In the genomic region with DNA sequence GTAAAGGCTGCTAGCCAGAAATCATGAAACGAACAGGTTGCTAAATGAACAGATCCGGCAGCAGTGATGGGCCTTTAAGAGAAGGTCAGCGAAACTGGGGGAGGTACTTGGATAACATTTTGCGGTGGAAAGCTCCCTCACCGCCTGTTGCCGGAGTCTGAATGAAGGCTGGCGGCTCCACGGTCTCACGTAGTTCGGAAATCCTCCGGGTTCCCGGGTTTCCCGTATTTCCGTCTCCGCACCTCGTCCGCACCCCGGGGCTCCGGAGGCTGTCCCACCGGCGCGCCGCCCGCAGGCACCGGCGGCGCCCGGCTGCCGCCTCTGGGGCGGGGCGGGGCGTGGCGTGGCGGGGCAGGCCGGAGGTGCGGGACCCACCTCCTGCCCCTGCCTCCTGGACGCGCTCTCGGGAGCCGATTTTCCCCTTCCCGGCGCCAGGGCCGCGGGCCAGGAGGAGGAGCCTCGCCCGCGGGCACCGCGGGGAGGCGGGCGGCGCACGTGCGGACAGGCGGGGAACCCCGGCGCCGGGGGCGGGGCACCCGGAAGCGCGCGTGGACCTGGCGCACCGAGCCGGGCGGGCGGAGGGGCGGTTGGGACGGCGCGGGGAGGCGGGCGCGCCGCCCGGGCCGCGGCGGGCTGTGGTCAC, we compare ENCODE assay signal across 8 cellular contexts. TPM values are rescaled to one million over a fixed set of nuclear protein-coding genes. Genes with fewer than 3 reads are reported as not detected.
DNase-seq lines count a peak whose midpoint lies in the region; ATAC-seq, FAIRE-seq and TF ChIP-seq lines count a peak whose summit lies in the region.

A gene with protein sequence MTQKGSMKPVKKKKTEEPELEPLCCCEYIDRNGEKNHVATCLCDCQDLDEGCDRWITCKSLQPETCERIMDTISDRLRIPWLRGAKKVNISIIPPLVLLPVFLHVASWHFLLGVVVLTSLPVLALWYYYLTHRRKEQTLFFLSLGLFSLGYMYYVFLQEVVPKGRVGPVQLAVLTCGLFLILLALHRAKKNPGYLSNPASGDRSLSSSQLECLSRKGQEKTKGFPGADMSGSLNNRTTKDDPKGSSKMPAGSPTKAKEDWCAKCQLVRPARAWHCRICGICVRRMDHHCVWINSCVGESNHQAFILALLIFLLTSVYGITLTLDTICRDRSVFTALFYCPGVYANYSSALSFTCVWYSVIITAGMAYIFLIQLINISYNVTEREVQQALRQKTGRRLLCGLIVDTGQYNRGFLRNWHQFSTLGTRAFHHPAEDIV (plus strand): TSS at position 642 of the 643 bp plus-strand sequence. CDS start 790 bp downstream, outside the sequence.

- CTCF ChIA-PET in OCI-LY7 (lab: Charles Lee; ENCODE audit: unreplicated experiment): no interaction called here

- peak; percentile 64 for DNase-seq in D721Med (ENCODE audit: insufficient read length, low spot score)
- peak; percentile 85 for DNase-seq in HuH-7 (ENCODE audit: low spot score)
- peak; percentile 75 for DNase-seq in OCI-LY7 (ENCODE audit: low spot score)
- peak; percentile 69 to 78 for DNase-seq in activated T-cell treated with anti-CD3 and anti-CD28 coated beads, Interleukin-2, amount 50 U/mL, for 72 hours
- DNase-seq in fibroblast of gingiva (ENCODE audit: low read depth): peak; percentile 38
- peak; percentile 76 for DNase-seq in natural killer cell
- peak; percentile 45 to 71 (median 58) for DNase-seq in stimulated activated naive CD4-positive, alpha-beta T cell (lab: John Stamatoyannopoulos, UW)

- no peaks in the 10 kb centered on the region for H3K9me3 ChIP-seq in OCI-LY7 (ENCODE audit: low read length)

- H2AFZ ChIP-seq in OCI-LY7 (ENCODE audit: low read length): peak within 1 kb of the TSS; percentile 87

- no peak for TF ChIP-seq CTCF in D721Med (IDR thresholded peaks at IDR 0.05; ENCODE audit: insufficient read depth, missing control alignments)
- TF ChIP-seq CTCF in OCI-LY7 (conservative IDR thresholded peaks at IDR 0.05; ENCODE audit: low read length): no peak
- TF ChIP-seq CTCF in natural killer cell (IDR thresholded peaks at IDR 0.05): no peak

- BruUV-seq in OCI-LY7 (replicated peaks; lab: Mats Ljungman, UMichigan): no TSS peak

- peak within 1 kb of the TSS; percentile 58 for H3K27ac ChIP-seq in OCI-LY7 (ENCODE audit: low read depth, low read length, poor library complexity, severe bottlenecking)

- H3K4me1 Mint-ChIP-seq in activated T-cell treated with anti-CD3 and anti-CD28 coated beads, Interleukin-2, amount 50 U/mL, for 72 hours (ENCODE audit: low read depth): peaks cover 15% of the 10 kb centered on the region
- H3K4me1 Mint-ChIP-seq in natural killer cell: peaks cover 8% of the 10 kb centered on the region in 2 donors

- H3K4me2 ChIP-seq in OCI-LY7 (ENCODE audit: low read length): peak within 1 kb of the TSS; percentile 92

- no peaks in the 10 kb centered on the region for H4K20me1 ChIP-seq in OCI-LY7 (ENCODE audit: insufficient read depth, low read length)

- no peak for FAIRE-seq in D721Med (lab: Jason Lieb, UNC)

- peak within 1 kb of the TSS; percentile 84 for H3K4me3 ChIP-seq in OCI-LY7 (ENCODE audit: low read depth, low read length, poor library complexity, severe bottlenecking)

- H3K79me2 ChIP-seq in OCI-LY7 (ENCODE audit: insufficient read depth, low read depth, low read length): peaks cover 24% of the 10 kb centered on the region; the same call in 1 of the 2 replicates

- POLR2A ChIA-PET in OCI-LY7 (lab: Charles Lee): interaction anchor here (1.0 kb wide), 1 partner anchor 37 kb away, joined by 3 read pairs; no protein-coding TSS in a partner anchor

- peaks cover 0 to 3% of the 10 kb centered on the region in 2 donors for H3K36me3 Mint-ChIP-seq in activated T-cell treated with anti-CD3 and anti-CD28 coated beads, Interleukin-2, amount 50 U/mL, for 72 hours (ENCODE audit: insufficient read depth in 2 of 2)
- H3K36me3 Mint-ChIP-seq in natural killer cell: no peaks in the 10 kb centered on the region

- no peaks in the 10 kb centered on the region for H3K9me2 ChIP-seq in OCI-LY7 (ENCODE audit: insufficient read depth, low read length)

- H3K36me3 ChIP-seq in OCI-LY7 (ENCODE audit: insufficient read depth, low read length): peaks cover 27% of the 10 kb centered on the region

- no peaks in the 10 kb centered on the region for H3K9me3 Mint-ChIP-seq in activated T-cell treated with anti-CD3 and anti-CD28 coated beads, Interleukin-2, amount 50 U/mL, for 72 hours
- no peaks in the 10 kb centered on the region for H3K9me3 Mint-ChIP-seq in natural killer cell

- peaks cover 29% of the 10 kb centered on the region for H3K27me3 Mint-ChIP-seq in activated T-cell treated with anti-CD3 and anti-CD28 coated beads, Interleukin-2, amount 50 U/mL, for 72 hours (ENCODE audit: low read depth)
- peaks cover 15 to 21% of the 10 kb centered on the region in 2 donors for H3K27me3 Mint-ChIP-seq in natural killer cell (ENCODE audit: low read depth in 2 of 2)

- peaks cover 27% of the 10 kb centered on the region for H3K4me1 ChIP-seq in OCI-LY7 (ENCODE audit: insufficient read depth, low read length, poor library complexity, severe bottlenecking)

- intact Hi-C loops in OCI-LY7 (cut with micrococcal nuclease; ENCODE audit: unreplicated experiment) (loop anchor here (1.0 to 5.0 kb wide), 5 partner anchors 58 to 505 kb away; a partner anchor contains a TSS), natural killer cell (cut with micrococcal nuclease) (no loop called here)

- ATAC-seq in GM21528 (IDR thresholded peaks at IDR 0.05; ENCODE audit: low FRiP score, unreplicated experiment) (peak; percentile 69), natural killer cell (peak; percentile 92 to 93 (median 93))
- ATAC-seq in activated T-cell treated with anti-CD3 and anti-CD28 coated beads, Interleukin-2, amount 50 U/mL, for 72 hours (replicated peaks in 1 of 2): peak; percentile 85

- peak within 1 kb of the TSS; percentile 77 to 90 for H3K4me3 Mint-ChIP-seq in activated T-cell treated with anti-CD3 and anti-CD28 coated beads, Interleukin-2, amount 50 U/mL, for 72 hours
- H3K4me3 Mint-ChIP-seq in natural killer cell: peak within 1 kb of the TSS; percentile 87

- peak within 1 kb of the TSS; percentile 3 for H3K27ac Mint-ChIP-seq in activated T-cell treated with anti-CD3 and anti-CD28 coated beads, Interleukin-2, amount 50 U/mL, for 72 hours
- peak within 1 kb of the TSS; percentile 44 to 73 for H3K27ac Mint-ChIP-seq in natural killer cell

RNA-seq across cellular contexts. Expression of the gene that starts here (rescaled TPM):
- total RNA-seq in OCI-LY7 (2014; rRNA removed; shearing (Covaris generic)): 36.9 and 37.5 TPM in 2 replicates
- total RNA-seq in OCI-LY7 (2022): 44.4 and 51.9 TPM in 2 replicates
- 1 to 10 TPM; 3.6 to 4.5 TPM for total RNA-seq in activated T-cell treated with anti-CD3 and anti-CD28 coated beads, Interleukin-2, amount 50 U/mL, for 72 hours
- 1 to 10 TPM; 2.5 to 4.7 (median 3.5) TPM for total RNA-seq in natural killer cell

Comparison
In these comparisons a context has a peak if more than half of its experiments do, and no peak if none do; other contexts are left out.
1. Peak in every context shown above with its lines: DNase-seq, ATAC-seq, H3K4me3 ChIP-seq and H3K27ac ChIP-seq.
2. RNA of the gene that starts here (total RNA-seq): 36.9 to 51.9 TPM in OCI-LY7; 3.6 to 4.5 TPM in activated T-cell treated with anti-CD3 and anti-CD28 coated beads, Interleukin-2, amount 50 U/mL, for 72 hours and 2.5 to 4.7 TPM in natural killer cell; every median in the first group is over 4 times any median in the second.